ENCODE assay signal across 8 cellular contexts in genomic region chr7:76606022-76606421, GRCh38. TPM values are rescaled to one million over a fixed set of nuclear protein-coding genes. Genes with fewer than 3 reads are reported as not detected.
DNase-seq lines count a peak whose midpoint lies in the region; ATAC-seq lines count a peak whose summit lies in the region.
"Not testable (repeated sequence)": the region's sequence is repeated elsewhere in the genome, so short reads cannot be mapped to it uniquely, and the experiment has no call there.

No MANE protein-coding gene starts in this region.

- H3K36me3 ChIP-seq in SJSA1; aorta (ENCODE audit: control insufficient read depth in 1 of 2, insufficient read depth in 2 of 2, low read length in 1 of 2): not testable (repeated sequence)

- not testable (repeated sequence) for H3K27ac ChIP-seq in SJSA1; aorta (ENCODE audit: low read depth in 1 of 2, low read length in 2 of 2)

- ATAC-seq in GM18499 (IDR thresholded peaks at IDR 0.05; ENCODE audit: insufficient read depth, unreplicated experiment) (peak; percentile 83), HG02571 (IDR thresholded peaks at IDR 0.05; ENCODE audit: unreplicated experiment) (peak; percentile 93), aorta (ENCODE audit: low FRiP score) (peak; percentile 96)

- DNase-seq in KG1 (lab: John Stamatoyannopoulos, UW) (peak; percentile 62), SJSA1 (ENCODE audit: low read depth in 1 of 2, low spot score in 2 of 2) (peak; percentile 79 to 91), globus pallidus (ENCODE audit: low spot score) (peak; percentile 58), posterior cingulate gyrus (peak in 7 of 10 donors; percentile 32 to 82 (median 47)), aorta (peak; percentile 84 to 86)
- DNase-seq in activated gamma-delta T cell treated with anti-CD3 and anti-CD28 coated beads, Interleukin-2, amount 50 U/mL, for 16 hours (ENCODE audit: low read depth), result peak; percentile 27

- H3K9me3 ChIP-seq in SJSA1 (replicated peaks); aorta (ENCODE audit: control insufficient read depth, low read length): not testable (repeated sequence)

- not testable (repeated sequence) for H3K4me1 ChIP-seq in SJSA1 (replicated peaks); aorta (ENCODE audit: control insufficient read depth in 1 of 2, insufficient read depth in 2 of 2, low read length in 2 of 2)

- intact Hi-C loops in posterior cingulate gyrus (cut with DNase I); aorta (cut with DNase I): not testable (repeated sequence)

- not testable (repeated sequence) for H3K27me3 ChIP-seq in SJSA1 (replicated peaks); aorta (ENCODE audit: control insufficient read depth in 1 of 2, insufficient read depth in 2 of 2, low read length in 1 of 2)

- 1 to 2% methylated on average over 5 of the region's 6 CpGs for WGBS in aorta, 2 donors

- H3K4me3 ChIP-seq in SJSA1; aorta (ENCODE audit: low read length in 2 of 2): not testable (repeated sequence)

RNA-seq across cellular contexts. Expression of gene POMZP3, which starts 21.1 kb away (rescaled TPM):
- total RNA-seq in SJSA1 (2014; rRNA removed; shearing (Covaris generic)), result 8.5 and 9.1 TPM in 2 replicates
- total RNA-seq in aorta, result 10 to 100 TPM in 1 of 2 donors, 1 to 10 TPM in 1; 8.1 to 13.1 TPM
- polyA plus RNA-seq in aorta, result 10 to 100 TPM; 11.4 to 13.4 TPM

Comparison
In these comparisons a context has a peak if more than half of its experiments do, and no peak if none do; other contexts are left out.
1. DNase-seq: peak in every context shown above with its lines; median percentile 85 in SJSA1; 85 in aorta; 62 in KG1; 58 in globus pallidus; 47 in posterior cingulate gyrus; 27 in activated gamma-delta T cell treated with anti-CD3 and anti-CD28 coated beads, Interleukin-2, amount 50 U/mL, for 16 hours.